In the genomic region with DNA sequence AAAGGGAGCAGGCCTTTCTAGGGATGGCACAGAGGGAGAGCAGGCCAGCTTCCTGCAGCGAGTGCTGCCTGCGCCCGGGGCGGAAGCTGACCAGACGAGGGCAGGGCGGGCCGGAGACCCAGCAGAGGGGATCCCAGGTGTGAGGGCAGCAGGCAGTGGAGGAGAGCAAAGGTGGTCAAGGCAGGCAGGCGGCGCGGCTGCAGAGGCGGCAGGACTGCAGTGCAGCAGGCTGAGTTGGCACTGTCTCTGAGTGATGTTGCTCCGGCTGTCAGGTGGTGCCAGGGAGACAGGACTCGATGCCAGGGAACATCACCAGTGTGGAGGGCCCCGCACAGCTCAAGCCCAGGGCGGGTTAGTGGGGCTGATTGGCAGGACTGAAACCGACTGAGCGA, we compare ENCODE assay signal across 13 cellular contexts. TPM values are rescaled to one million over a fixed set of nuclear protein-coding genes. Genes with fewer than 3 reads are reported as not detected.
DNase-seq lines count a peak whose midpoint lies in the region; ATAC-seq and TF ChIP-seq lines count a peak whose summit lies in the region.
"Had no signal": no experiment of that assay in that cellular context is flagged by ENCODE, and none has a peak within 500 bp of the region (broad histone marks: within the 10 kb centered on the region; RNA-seq: fewer than 3 reads in every experiment).

No MANE protein-coding gene starts in this region.

- no peak overlapping the region for H3K4me3 ChIP-seq in HUES64 (ENCODE audit: low read length)
- no peak overlapping the region for H3K4me3 ChIP-seq in left ventricle myocardium inferior
- H3K4me3 ChIP-seq in skeletal muscle tissue (ENCODE audit: low read length in 3 of 3): peak overlapping the region; percentile 15 to 41 (median 39)
- H3K4me3 ChIP-seq: mucosa of descending colon had no signal

- H3K4me1 ChIP-seq in HUES64 (ENCODE audit: insufficient read depth, low read length) (peaks cover 5% of the 10 kb centered on the region; the same call in 1 of the 2 replicates), left ventricle myocardium inferior (peaks cover 25% of the 10 kb centered on the region), skeletal muscle tissue (ENCODE audit: control insufficient read depth in 3 of 3, insufficient read depth in 3 of 3, low read length in 3 of 3) (peaks cover 47 to 68% (median 60%) of the 10 kb centered on the region in 3 donors)

- no peaks in the 10 kb centered on the region for H3K36me3 Mint-ChIP-seq in WTC11

- H3K36me3 ChIP-seq in HUES64 (ENCODE audit: insufficient read depth, low read length): no peaks in the 10 kb centered on the region
- no peaks in the 10 kb centered on the region for H3K36me3 ChIP-seq in left ventricle myocardium inferior
- no peaks in the 10 kb centered on the region for H3K36me3 ChIP-seq in skeletal muscle tissue (ENCODE audit: control insufficient read depth in 3 of 3, insufficient read depth in 3 of 3, low read length in 3 of 3)

- intact Hi-C loops in left ventricle myocardium inferior (cut with micrococcal nuclease): no loop called here

- peak overlapping the region; percentile 89 for H3K27ac Mint-ChIP-seq in WTC11
- H3K27ac Mint-ChIP-seq: activated CD4-positive, alpha-beta T cell treated with anti-CD3 and anti-CD28 coated beads, Interleukin-2, amount 10 ng/mL, durations not matched to agents 7 days and 5 days; activated naive CD4-positive, alpha-beta T cell treated with anti-CD3 and anti-CD28 coated beads, Interleukin-2, amount 50 U/mL, for 24 hours had no signal

- CTCF ChIA-PET in WTC11 (lab: Charles Lee): interaction anchor here (0.6 to 1.8 kb wide), 4 partner anchors 12 to 498 kb away, joined by 3 to 7 read pairs (median 4); partner anchors contain the start of gene PLXNA1

- POLR2A ChIA-PET in WTC11 (lab: Charles Lee): no interaction called here

- DNase-seq in WTC11 (ENCODE audit: low spot score) (no peak), left ventricle myocardium inferior (peak; percentile 55), CD1c-positive myeloid dendritic cell (ENCODE audit: extremely low spot score) (no peak), GM13976 (ENCODE audit: low spot score) (no peak)
- DNase-seq: activated CD4-positive, alpha-beta T cell treated with anti-CD3 and anti-CD28 coated beads, Interleukin-2, amount 10 ng/mL, durations not matched to agents 7 days and 5 days; NCI-H510A treated with DMSO at 0.1 percent for 48 hours; stimulated activated CD4-positive, alpha-beta T cell treated with anti-CD3 and anti-CD28 coated beads, Interleukin-15, amount 100 ng/mL, for 24 hours had no signal

- H3K4me1 Mint-ChIP-seq in WTC11: peaks cover 16% of the 10 kb centered on the region
- H3K4me1 Mint-ChIP-seq: activated CD4-positive, alpha-beta T cell treated with anti-CD3 and anti-CD28 coated beads, Interleukin-2, amount 10 ng/mL, durations not matched to agents 7 days and 5 days; activated naive CD4-positive, alpha-beta T cell treated with anti-CD3 and anti-CD28 coated beads, Interleukin-2, amount 50 U/mL, for 24 hours had no signal

- H3K9me3 ChIP-seq in HUES64 (ENCODE audit: insufficient read depth, low read depth, low read length) (no peaks in the 10 kb centered on the region), left ventricle myocardium inferior (replicated peaks) (no peaks in the 10 kb centered on the region), skeletal muscle tissue (ENCODE audit: control insufficient read depth in 3 of 3, low read length in 3 of 3) (no peaks in the 10 kb centered on the region)
- H3K9me3 ChIP-seq: mucosa of descending colon had no signal

- H3K9me3 Mint-ChIP-seq in WTC11: no peaks in the 10 kb centered on the region
- H3K9me3 Mint-ChIP-seq: activated CD4-positive, alpha-beta T cell treated with anti-CD3 and anti-CD28 coated beads, Interleukin-2, amount 10 ng/mL, durations not matched to agents 7 days and 5 days; activated naive CD4-positive, alpha-beta T cell treated with anti-CD3 and anti-CD28 coated beads, Interleukin-2, amount 50 U/mL, for 24 hours had no signal

- 0 out of 2 replicates have a peak overlapping the region, but pooled peaks have one; percentile 2 for H3K9ac ChIP-seq in HUES64 (ENCODE audit: low read depth, low read length)
- H3K9ac ChIP-seq in skeletal muscle tissue (ENCODE audit: low read depth in 1 of 3, low read length in 3 of 3): peak overlapping the region in 1 of 3 donors; percentile 57

- H3K4me3 Mint-ChIP-seq in WTC11: no peak overlapping the region
- H3K4me3 Mint-ChIP-seq: activated CD4-positive, alpha-beta T cell treated with anti-CD3 and anti-CD28 coated beads, Interleukin-2, amount 10 ng/mL, durations not matched to agents 7 days and 5 days; activated naive CD4-positive, alpha-beta T cell treated with anti-CD3 and anti-CD28 coated beads, Interleukin-2, amount 50 U/mL, for 24 hours had no signal

- in situ Hi-C loops in GM13976 (cut with MboI; ENCODE audit: low sequenced_read_pairs, unreplicated experiment): no loop called here

- TF ChIP-seq CTCF in WTC11 (IDR thresholded peaks at IDR 0.05): no peak
- no peak for TF ChIP-seq CTCF in left ventricle myocardium inferior (IDR thresholded peaks at IDR 0.05; ENCODE audit: borderline replicate concordance)
- no peak for TF ChIP-seq CTCF in GM13976 (IDR thresholded peaks at IDR 0.05; ENCODE audit: borderline replicate concordance, control extremely low read depth, extremely low read depth, insufficient read depth, missing control alignments)

- ATAC-seq in WTC11 (peak; percentile 8; the same call in 1 of the 2 replicates), GM18909 (IDR thresholded peaks at IDR 0.05; ENCODE audit: poor library complexity, unreplicated experiment) (no peak), GM21619 (IDR thresholded peaks at IDR 0.05; ENCODE audit: unreplicated experiment) (no peak)

- H3K27me3 ChIP-seq in HUES64 (ENCODE audit: insufficient read depth, low read length) (no peaks in the 10 kb centered on the region), left ventricle myocardium inferior (ENCODE audit: low read depth) (no peaks in the 10 kb centered on the region), skeletal muscle tissue (ENCODE audit: control insufficient read depth in 3 of 3, insufficient read depth in 3 of 3, low read length in 3 of 3) (no peaks in the 10 kb centered on the region)

- WGBS in HUES64: 83% methylated on average over 17 of the region's 17 CpGs

- no peaks in the 10 kb centered on the region for H3K27me3 Mint-ChIP-seq in WTC11 (ENCODE audit: low read depth)
- H3K27me3 Mint-ChIP-seq: activated CD4-positive, alpha-beta T cell treated with anti-CD3 and anti-CD28 coated beads, Interleukin-2, amount 10 ng/mL, durations not matched to agents 7 days and 5 days; activated naive CD4-positive, alpha-beta T cell treated with anti-CD3 and anti-CD28 coated beads, Interleukin-2, amount 50 U/mL, for 24 hours had no signal

- H3K27ac ChIP-seq in HUES64 (ENCODE audit: low read depth, low read length) (no peak overlapping the region), left ventricle myocardium inferior (replicated peaks) (peak overlapping the region; percentile 79), skeletal muscle tissue (ENCODE audit: low read depth, low read length) (peak overlapping the region; percentile 74)

TF ChIP-seq in WTC11, 78 proteins besides CTCF, POLR2A, EP300 and RAD21 (continues in another document):
- TF ChIP-seq RELA (CRISPR knock-in tag; IDR thresholded peaks at IDR 0.05; ENCODE audit: borderline replicate concordance): no peak
- TF ChIP-seq, protein P1, sequence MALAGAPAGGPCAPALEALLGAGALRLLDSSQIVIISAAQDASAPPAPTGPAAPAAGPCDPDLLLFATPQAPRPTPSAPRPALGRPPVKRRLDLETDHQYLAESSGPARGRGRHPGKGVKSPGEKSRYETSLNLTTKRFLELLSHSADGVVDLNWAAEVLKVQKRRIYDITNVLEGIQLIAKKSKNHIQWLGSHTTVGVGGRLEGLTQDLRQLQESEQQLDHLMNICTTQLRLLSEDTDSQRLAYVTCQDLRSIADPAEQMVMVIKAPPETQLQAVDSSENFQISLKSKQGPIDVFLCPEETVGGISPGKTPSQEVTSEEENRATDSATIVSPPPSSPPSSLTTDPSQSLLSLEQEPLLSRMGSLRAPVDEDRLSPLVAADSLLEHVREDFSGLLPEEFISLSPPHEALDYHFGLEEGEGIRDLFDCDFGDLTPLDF (CRISPR knock-in tag; IDR thresholded peaks at IDR 0.05): no peak
- no peak for TF ChIP-seq MXD4 (CRISPR knock-in tag; IDR thresholded peaks at IDR 0.05; ENCODE audit: borderline replicate concordance)
- TF ChIP-seq CREM (CRISPR knock-in tag; IDR thresholded peaks at IDR 0.05): no peak
- no peak for TF ChIP-seq PRRX2 (CRISPR knock-in tag; IDR thresholded peaks at IDR 0.05)
- TF ChIP-seq USF1 (CRISPR knock-in tag; IDR thresholded peaks at IDR 0.05): no peak
- TF ChIP-seq SOX15 (CRISPR knock-in tag; IDR thresholded peaks at IDR 0.05): no peak
- TF ChIP-seq JAZF1 (CRISPR knock-in tag; IDR thresholded peaks at IDR 0.05): no peak

RNA-seq across cellular contexts. Expression of gene PLXNA1, which starts 22.3 kb away (rescaled TPM):
- polyA plus RNA-seq in HUES64 (2013, experiment 1 of 2): 27.3 TPM
- polyA plus RNA-seq in HUES64 (2013, experiment 2 of 2): 34.0 TPM
- total RNA-seq in WTC11 (2021) (53.0 to 55.0 TPM (median 53.8 TPM) in 3 replicates), left ventricle myocardium inferior (26.4 TPM), skeletal muscle tissue (17.7 TPM)

Comparison
In these comparisons a context has a peak if more than half of its experiments do, and no peak if none do; other contexts are left out.
1. H3K4me3 ChIP-seq: peak in skeletal muscle tissue (3 of 3); none in HUES64 (single experiment) and left ventricle myocardium inferior (single experiment).